8 cellular contexts compared by ENCODE assay signal in genomic region chr7:4641091-4641666, GRCh38. TPM values are rescaled to one million over a fixed set of nuclear protein-coding genes. Genes with fewer than 3 reads are reported as not detected.
A peak's percentile ranks its signal among the peaks of the same experiment; 100 is the strongest.
DNase-seq lines count a peak whose midpoint lies in the region; ATAC-seq and TF ChIP-seq lines count a peak whose summit lies in the region.

No MANE protein-coding gene starts in this region.

- peak overlapping the region; percentile 94 to 100 for H4K8ac ChIP-seq in IMR-90 (ENCODE audit: low read depth in 2 of 2, low read length in 2 of 2)

- H2BK120ac ChIP-seq in IMR-90 (ENCODE audit: low read depth, low read length) = no peak overlapping the region

- H3K14ac ChIP-seq in IMR-90 (replicated peaks; ENCODE audit: low read depth, low read length) = no peak overlapping the region

- peak overlapping the region; percentile 45; the same call in 1 of the 2 replicates for H2AK5ac ChIP-seq in IMR-90 (ENCODE audit: low read depth, low read length)

- H3K79me1 ChIP-seq in IMR-90 (ENCODE audit: low read depth in 1 of 2, low read length in 2 of 2) = peaks cover 4 to 5% of the 10 kb centered on the region in 2 experiments; a peak in 1 of 4 replicates

- H2AFZ ChIP-seq in IMR-90 (replicated peaks; ENCODE audit: low read length, poor library complexity) (peak overlapping the region; percentile 99), neural cell (ENCODE audit: low read depth, low read length) (peak overlapping the region; percentile 51)

- H3K9ac ChIP-seq in IMR-90 (ENCODE audit: low read depth, low read length) (peak overlapping the region; percentile 66), neural cell (ENCODE audit: low read length) (peak overlapping the region; percentile 65)

- peak overlapping the region; percentile 61 for H4K91ac ChIP-seq in IMR-90 (ENCODE audit: insufficient read depth, low read depth, low read length)

- H3K27me3 ChIP-seq in IMR-90 (ENCODE audit: control insufficient read depth, insufficient read depth, low read length) = no peaks in the 10 kb centered on the region
- no peaks in the 10 kb centered on the region for H3K27me3 ChIP-seq in neural cell (ENCODE audit: insufficient read depth, low read depth, low read length)

- H3K36me3 ChIP-seq in IMR-90 (ENCODE audit: control insufficient read depth, insufficient read depth, low read length) (no peaks in the 10 kb centered on the region), neural cell (ENCODE audit: insufficient read depth, low read length) (no peaks in the 10 kb centered on the region)

- H2BK15ac ChIP-seq in IMR-90 (ENCODE audit: low read depth, low read length) = peak overlapping the region; percentile 27; the same call in 1 of the 3 replicates

- intact Hi-C loops in IMR-90 (cut with micrococcal nuclease) = loop anchor here (1.0 kb wide), 2 partner anchors 43 to 105 kb away; no protein-coding TSS in a partner anchor

- no CpG with 5 or more reads among the region's 18 CpGs for WGBS in IMR-90 (ENCODE audit: extremely low coverage in 2 of 2, insufficient read length in 1 of 2), 2 experiments

- in situ Hi-C loops in IMR-90 (cut with MboI; ENCODE audit: low sequenced_read_pairs) = loop anchor here (25.0 kb wide), 1 partner anchor 1779 kb away; no protein-coding TSS in a partner anchor

- TF ChIP-seq RAD21 in IMR-90 (IDR thresholded peaks at IDR 0.05; ENCODE audit: low read length) (no peak), neural cell (conservative IDR thresholded peaks at IDR 0.05) (no peak)

- peak overlapping the region; percentile 64 for H2BK5ac ChIP-seq in IMR-90 (ENCODE audit: low read depth, low read length, poor library complexity, severe bottlenecking)

- no peak for TF ChIP-seq EP300 in neural cell (conservative IDR thresholded peaks at IDR 0.05; ENCODE audit: poor library complexity, severe bottlenecking)

- TF ChIP-seq POLR2A in GM15510 (IDR thresholded peaks at IDR 0.05; ENCODE audit: borderline replicate concordance, extremely low read depth, insufficient read length) (peak; percentile 70), IMR-90 (IDR thresholded peaks at IDR 0.05; ENCODE audit: low read depth, low read length) (no peak)

- H3K4me3 ChIP-seq in IMR-90 (ENCODE audit: insufficient read depth, low read depth, low read length) = peak overlapping the region; percentile 54
- peak overlapping the region; percentile 66 for H3K4me3 ChIP-seq in choroid plexus epithelial cell (ENCODE audit: low read depth, low read length)
- H3K4me3 ChIP-seq in neural cell (ENCODE audit: low read length) = peak overlapping the region; percentile 65

- peak overlapping the region; percentile 92 for H2AK9ac ChIP-seq in IMR-90 (replicated peaks; ENCODE audit: low read depth, low read length, poor library complexity)

- peak overlapping the region; percentile 85 for H3K4me2 ChIP-seq in IMR-90 (ENCODE audit: low read depth, low read length)
- no peak overlapping the region for H3K4me2 ChIP-seq in neural cell (ENCODE audit: low read length)

- peak overlapping the region; percentile 69 for H4K5ac ChIP-seq in IMR-90 (ENCODE audit: low read depth, low read length)

- no peaks in the 10 kb centered on the region for H3K9me2 ChIP-seq in neural cell (ENCODE audit: insufficient read depth, low read length)

- 0 out of 2 replicates have a peak, but pooled peaks cover 2% of the 10 kb centered on the region for H3K4me1 ChIP-seq in IMR-90 (ENCODE audit: control insufficient read depth, insufficient read depth, low read length)

- dilution Hi-C loops in IMR-90 (cut with HindIII; ENCODE audit: low sequenced_read_pairs, unreplicated experiment) = no loop called here

- no TSS peak for BruUV-seq in IMR-90 (replicated peaks; lab: Mats Ljungman, UMichigan)

- no peak overlapping the region; the same call in 1 of the 2 replicates for H3K56ac ChIP-seq in IMR-90 (ENCODE audit: extremely low read depth, insufficient read depth, low read length)

- H3K9me3 ChIP-seq in IMR-90 (ENCODE audit: control insufficient read depth, insufficient read depth, low read length) = no peaks in the 10 kb centered on the region
- no peaks in the 10 kb centered on the region for H3K9me3 ChIP-seq in neural cell (ENCODE audit: low read length)

- H4K20me1 ChIP-seq in IMR-90 (ENCODE audit: insufficient read depth, low read length) (no peaks in the 10 kb centered on the region), neural cell (ENCODE audit: insufficient read depth) (no peaks in the 10 kb centered on the region)

- TF ChIP-seq CTCF in IMR-90 (conservative IDR thresholded peaks at IDR 0.05; ENCODE audit: low read depth, low read length) = no peak
- no peak for TF ChIP-seq CTCF in choroid plexus epithelial cell (conservative IDR thresholded peaks at IDR 0.05; ENCODE audit: low read depth, low read length)
- TF ChIP-seq CTCF in neural cell (IDR thresholded peaks at IDR 0.05; ENCODE audit: poor library complexity, severe bottlenecking) = no peak

- peak overlapping the region; percentile 11; the same call in 1 of the 2 replicates for H3K18ac ChIP-seq in IMR-90 (ENCODE audit: low read depth, low read length)

- POLR2A ChIA-PET in IMR-90 (lab: Charles Lee; ENCODE audit: unreplicated experiment) = interaction anchor here (0.6 to 1.2 kb wide), 3 partner anchors 21 to 105 kb away, joined by 3 to 6 read pairs (median 5); partner anchors contain the start of gene FOXK1

- peak overlapping the region; percentile 62 for H3K27ac ChIP-seq in IMR-90 (ENCODE audit: insufficient read depth, low read length)
- peak overlapping the region; percentile 45 for H3K27ac ChIP-seq in neural cell (ENCODE audit: low read length)

- no peaks in the 10 kb centered on the region for H3K79me2 ChIP-seq in neural cell (replicated peaks; ENCODE audit: insufficient read depth, low read length)

- H3F3A ChIP-seq in neural cell (ENCODE audit: insufficient read depth, low read length, poor library complexity, severe bottlenecking) = no peaks in the 10 kb centered on the region

- peak overlapping the region; percentile 83 for H3K4ac ChIP-seq in IMR-90 (ENCODE audit: low read depth, low read length)

- H2BK20ac ChIP-seq in IMR-90 (ENCODE audit: low read depth, low read length) = no peak overlapping the region

- peak; percentile 21 for ATAC-seq in IMR-90 (ENCODE audit: low read depth)
- ATAC-seq in GM21576 (IDR thresholded peaks at IDR 0.05; ENCODE audit: unreplicated experiment) = no peak

- DNase-seq in IMR-90 = no peak
- DNase-seq in choroid plexus epithelial cell (ENCODE audit: low read depth) = no peak
- DNase-seq in NOMO-1 treated with dmso at 0.1 percent for 144 hours (lab: John Stamatoyannopoulos, UW; ENCODE audit: unreplicated experiment) = no peak
- no peak for DNase-seq in GF-D8 (lab: John Stamatoyannopoulos, UW)
- no peak for DNase-seq in NCI-H2196 (lab: John Stamatoyannopoulos, UW; ENCODE audit: unreplicated experiment)

- no peaks in the 10 kb centered on the region for H3K9me1 ChIP-seq in IMR-90 (ENCODE audit: insufficient read depth, low read length)

- CTCF ChIA-PET in IMR-90 (lab: Yijun Ruan, JAX) = interaction anchor here (0.5 to 2.2 kb wide), 9 partner anchors 10 to 334 kb away, joined by 3 to 12 read pairs (median 3); partner anchors contain the start of gene FOXK1

- no peak overlapping the region for H3K23ac ChIP-seq in IMR-90 (ENCODE audit: low read depth, low read length)

TF ChIP-seq in IMR-90, 13 proteins besides CTCF, POLR2A, EP300 and RAD21:
- TF ChIP-seq FOS (IDR thresholded peaks at IDR 0.05; ENCODE audit: low read depth, low read length) (no peak), USF2 (IDR thresholded peaks at IDR 0.05; ENCODE audit: low read depth, low read length) (no peak)

TF ChIP-seq in neural cell, 6 proteins besides CTCF, POLR2A, EP300 and RAD21:
- TF ChIP-seq MXI1 (conservative IDR thresholded peaks at IDR 0.05; ENCODE audit: poor library complexity, severe bottlenecking) (no peak), SMC3 (conservative IDR thresholded peaks at IDR 0.05; ENCODE audit: poor library complexity) (no peak), EZH2 (IDR thresholded peaks at IDR 0.05; ENCODE audit: borderline replicate concordance, insufficient read depth, low read length, poor library complexity, severe bottlenecking) (no peak), POLR2AphosphoS5 (IDR thresholded peaks at IDR 0.05) (no peak), TAF1 (IDR thresholded peaks at IDR 0.05; ENCODE audit: low read depth) (no peak)
- TF ChIP-seq, protein P1, sequence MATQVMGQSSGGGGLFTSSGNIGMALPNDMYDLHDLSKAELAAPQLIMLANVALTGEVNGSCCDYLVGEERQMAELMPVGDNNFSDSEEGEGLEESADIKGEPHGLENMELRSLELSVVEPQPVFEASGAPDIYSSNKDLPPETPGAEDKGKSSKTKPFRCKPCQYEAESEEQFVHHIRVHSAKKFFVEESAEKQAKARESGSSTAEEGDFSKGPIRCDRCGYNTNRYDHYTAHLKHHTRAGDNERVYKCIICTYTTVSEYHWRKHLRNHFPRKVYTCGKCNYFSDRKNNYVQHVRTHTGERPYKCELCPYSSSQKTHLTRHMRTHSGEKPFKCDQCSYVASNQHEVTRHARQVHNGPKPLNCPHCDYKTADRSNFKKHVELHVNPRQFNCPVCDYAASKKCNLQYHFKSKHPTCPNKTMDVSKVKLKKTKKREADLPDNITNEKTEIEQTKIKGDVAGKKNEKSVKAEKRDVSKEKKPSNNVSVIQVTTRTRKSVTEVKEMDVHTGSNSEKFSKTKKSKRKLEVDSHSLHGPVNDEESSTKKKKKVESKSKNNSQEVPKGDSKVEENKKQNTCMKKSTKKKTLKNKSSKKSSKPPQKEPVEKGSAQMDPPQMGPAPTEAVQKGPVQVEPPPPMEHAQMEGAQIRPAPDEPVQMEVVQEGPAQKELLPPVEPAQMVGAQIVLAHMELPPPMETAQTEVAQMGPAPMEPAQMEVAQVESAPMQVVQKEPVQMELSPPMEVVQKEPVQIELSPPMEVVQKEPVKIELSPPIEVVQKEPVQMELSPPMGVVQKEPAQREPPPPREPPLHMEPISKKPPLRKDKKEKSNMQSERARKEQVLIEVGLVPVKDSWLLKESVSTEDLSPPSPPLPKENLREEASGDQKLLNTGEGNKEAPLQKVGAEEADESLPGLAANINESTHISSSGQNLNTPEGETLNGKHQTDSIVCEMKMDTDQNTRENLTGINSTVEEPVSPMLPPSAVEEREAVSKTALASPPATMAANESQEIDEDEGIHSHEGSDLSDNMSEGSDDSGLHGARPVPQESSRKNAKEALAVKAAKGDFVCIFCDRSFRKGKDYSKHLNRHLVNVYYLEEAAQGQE (IDR thresholded peaks at IDR 0.05; ENCODE audit: borderline replicate concordance) = no peak

RNA-seq across cellular contexts. Expression of gene FOXK1, which starts 40.9 kb away (rescaled TPM):
- 4.3 and 5.0 TPM in 2 replicates for total RNA-seq in IMR-90 (2012; rRNA removed)
- polyA plus RNA-seq in IMR-90 (2012; rRNA removed) (8.8 TPM in 2 replicates), neural cell (7.4 and 7.7 TPM in 2 replicates)
- polyA plus RNA-seq in IMR-90 (2012; cell fraction: cytosol; rRNA removed) = 6.7 and 6.8 TPM in 2 replicates
- 18.7 and 30.1 TPM in 2 replicates for polyA plus RNA-seq in IMR-90 (2012; cell fraction: nucleus; rRNA removed; ENCODE audit: low replicate concordance)
- 32.5 and 35.8 TPM in 2 replicates for polyA minus RNA-seq in neural cell
